8 cellular contexts compared by ENCODE assay signal in the genomic region with DNA sequence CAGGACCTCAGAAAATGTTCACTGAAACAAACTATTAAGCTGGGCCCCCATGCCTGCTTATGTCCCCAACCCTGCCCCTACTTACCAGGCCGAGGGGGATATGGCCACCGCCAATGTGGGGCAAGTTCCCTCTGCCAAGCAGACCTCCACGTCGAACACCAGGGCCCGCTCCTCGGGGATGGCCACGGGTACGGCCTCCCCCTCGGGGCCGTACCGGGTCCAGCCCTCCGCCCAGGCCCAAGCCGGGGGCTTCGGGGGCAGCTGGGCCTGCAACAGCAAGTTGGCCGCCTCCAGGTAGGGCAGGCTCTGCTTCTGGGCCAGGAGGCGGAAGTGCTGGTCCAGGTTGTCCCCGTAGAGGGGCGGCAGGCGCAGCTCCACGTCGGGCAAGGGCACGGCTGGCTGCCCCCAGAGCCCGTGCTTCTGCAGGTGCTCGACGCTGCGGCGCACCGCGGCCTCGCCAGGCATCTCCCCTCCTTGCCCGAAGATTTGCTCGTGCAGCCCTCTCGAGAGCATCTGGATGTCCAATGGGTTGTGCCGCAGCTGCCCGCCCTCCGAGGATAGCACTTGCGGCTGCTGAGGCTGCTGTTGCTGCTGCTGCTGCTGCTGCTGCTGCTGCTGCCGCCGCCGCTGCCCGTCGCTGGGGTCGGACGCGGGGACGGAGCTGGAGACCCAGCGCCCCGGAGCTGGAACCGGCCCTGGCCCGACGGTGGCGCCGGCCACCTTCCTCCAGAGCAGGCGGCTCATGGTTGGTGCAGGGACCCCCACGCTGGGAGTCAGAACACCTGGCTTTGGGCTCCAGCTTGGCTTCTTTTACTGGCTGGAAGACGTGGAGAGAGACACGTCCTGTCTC. TPM values are rescaled to one million over a fixed set of nuclear protein-coding genes. Genes with fewer than 3 reads are reported as not detected.
DNase-seq lines count a peak whose midpoint lies in the region; ATAC-seq and TF ChIP-seq lines count a peak whose summit lies in the region.

No MANE protein-coding gene starts in this region.

- WGBS in psoas muscle, 3 donors: 89 to 90% (median 90%) methylated on average over 47 to 57 of the region's 57 CpGs

- H3K27me3 ChIP-seq in RWPE2 (ENCODE audit: insufficient read depth, poor library complexity, severe bottlenecking) (no peaks in the 10 kb centered on the region), psoas muscle (ENCODE audit: insufficient read depth in 3 of 3, low read length in 2 of 3) (no peaks in the 10 kb centered on the region)

- H3K4me1 ChIP-seq in RWPE2 (ENCODE audit: insufficient read depth, poor library complexity, severe bottlenecking) (peaks cover 11% of the 10 kb centered on the region), psoas muscle (peaks cover 43% of the 10 kb centered on the region)

- H3K27ac ChIP-seq in RWPE2 (ENCODE audit: poor library complexity, severe bottlenecking): no peak overlapping the region
- H3K27ac ChIP-seq in psoas muscle: peak overlapping the region; percentile 92

- DNase-seq in GM12864 (ENCODE audit: low read depth) (no peak), RWPE2 (ENCODE audit: low spot score) (no peak), fibroblast of mammary gland (ENCODE audit: low read depth) (no peak), psoas muscle (no peak), NCI-H2196 (lab: John Stamatoyannopoulos, UW; ENCODE audit: unreplicated experiment) (no peak), GM19238 (ENCODE audit: insufficient read length, low spot score) (no peak), MV-4-11 (lab: John Stamatoyannopoulos, UW) (no peak)
- DNase-seq in activated CD4-positive, CD25-positive, alpha-beta regulatory T cell (lab: John Stamatoyannopoulos, UW): no peak

- intact Hi-C loops in psoas muscle (cut with DNase I): no loop called here

- TF ChIP-seq CTCF in GM12864 (IDR thresholded peaks at IDR 0.05; ENCODE audit: low read depth, low read length, missing control alignments) (no peak), RWPE2 (IDR thresholded peaks at IDR 0.05; ENCODE audit: poor library complexity, severe bottlenecking) (no peak), fibroblast of mammary gland (conservative IDR thresholded peaks at IDR 0.05; ENCODE audit: control insufficient read depth, insufficient read depth, low read depth, low read length) (no peak), psoas muscle (IDR thresholded peaks at IDR 0.05) (no peak)

- H3K9me3 ChIP-seq in RWPE2 (ENCODE audit: severe bottlenecking) (no peaks in the 10 kb centered on the region), psoas muscle (no peaks in the 10 kb centered on the region)

- H3K4me3 ChIP-seq in GM12864 (ENCODE audit: low read depth, low read length) (peak overlapping the region; percentile 90), RWPE2 (ENCODE audit: severe bottlenecking) (peak overlapping the region; percentile 80), fibroblast of mammary gland (ENCODE audit: control insufficient read depth, low read depth, low read length) (peak overlapping the region; percentile 87), psoas muscle (peak overlapping the region; percentile 85)

- H3K36me3 ChIP-seq in RWPE2 (ENCODE audit: low read depth): peaks cover 55% of the 10 kb centered on the region
- H3K36me3 ChIP-seq in psoas muscle (ENCODE audit: insufficient read depth in 1 of 2, low read depth in 1 of 2): peaks cover 7 to 55% of the 10 kb centered on the region in 2 donors

- no peak for ATAC-seq in RWPE2 (ENCODE audit: low read depth)
- ATAC-seq in psoas muscle: no peak

RNA-seq across cellular contexts. Expression of a gene that starts 1.4 kb away (rescaled TPM):
- total RNA-seq in psoas muscle: 10 to 100 TPM; 47.7 to 56.0 (median 51.1) TPM
- 10 to 100 TPM; 32.6 to 64.5 (median 58.4) TPM for polyA plus RNA-seq in psoas muscle
